Comparison of ENCODE assay signal across 8 cellular contexts in the genomic region with DNA sequence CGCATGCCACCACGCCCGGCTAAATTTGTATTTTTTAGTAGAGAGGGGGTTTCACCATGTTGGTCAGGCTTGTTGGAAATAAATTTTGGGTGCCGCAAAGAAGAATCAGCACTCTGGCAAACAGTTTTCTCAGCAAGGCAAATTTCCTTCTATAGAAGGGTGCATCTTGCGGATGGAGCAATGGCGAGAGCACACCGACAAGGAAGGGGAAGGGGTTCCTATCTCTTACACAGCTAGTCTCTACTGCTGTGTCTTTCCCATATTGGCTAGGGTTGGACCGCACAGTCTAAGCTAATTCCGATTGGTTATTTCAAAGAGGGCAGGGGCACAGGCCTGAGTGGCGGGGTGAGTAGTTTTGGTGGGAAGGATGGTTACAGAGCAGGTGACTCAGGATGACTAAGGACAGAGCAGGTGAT. TPM values are rescaled to one million over a fixed set of nuclear protein-coding genes. Genes with fewer than 3 reads are reported as not detected.
A peak's percentile ranks its signal among the peaks of the same experiment; 100 is the strongest.
DNase-seq lines count a peak whose midpoint lies in the region; ATAC-seq and TF ChIP-seq lines count a peak whose summit lies in the region.

No MANE protein-coding gene starts in this region.

- H3K27me3 ChIP-seq in OCI-LY1 (ENCODE audit: insufficient read depth, low read length) = no peaks in the 10 kb centered on the region
- H3K27me3 ChIP-seq in trophoblast cell (ENCODE audit: insufficient read depth, low read length) = no peaks in the 10 kb centered on the region

- H3K27ac ChIP-seq in OCI-LY1 (ENCODE audit: low read depth, low read length, poor library complexity, severe bottlenecking) (no peak overlapping the region), trophoblast cell (ENCODE audit: low read depth, low read length) (no peak overlapping the region)

- H3F3A ChIP-seq in OCI-LY1 (ENCODE audit: insufficient read depth, low read length) = no peaks in the 10 kb centered on the region

- peaks cover 10% of the 10 kb centered on the region for H3K79me1 ChIP-seq in trophoblast cell (ENCODE audit: low read length)

- no peak overlapping the region for H3K23ac ChIP-seq in trophoblast cell (ENCODE audit: low read length)

- H3K36me3 ChIP-seq in OCI-LY1 (ENCODE audit: insufficient read depth, low read length) (peaks cover 16% of the 10 kb centered on the region; the same call in 1 of the 2 replicates), trophoblast cell (ENCODE audit: control insufficient read depth in 1 of 2, insufficient read depth in 2 of 2, low read length in 2 of 2) (peaks cover 5 to 12% of the 10 kb centered on the region in 2 experiments)

- peak overlapping the region; percentile 93 for H3K9ac ChIP-seq in OCI-LY1 (ENCODE audit: low read length)
- no peak overlapping the region for H3K9ac ChIP-seq in trophoblast cell (ENCODE audit: low read length)

- H2BK12ac ChIP-seq in trophoblast cell (ENCODE audit: low read length) = no peak overlapping the region

- DNase-seq in EL (peak; percentile 19), epithelial cell of proximal tubule (ENCODE audit: low read depth) (no peak), trophoblast cell (no peak), T1000 (lab: John Stamatoyannopoulos, UW) (no peak)

- ATAC-seq in GM18498 (IDR thresholded peaks at IDR 0.05; ENCODE audit: unreplicated experiment) (no peak), HG03342 (IDR thresholded peaks at IDR 0.05; ENCODE audit: unreplicated experiment) (no peak), GM18517 (IDR thresholded peaks at IDR 0.05; ENCODE audit: unreplicated experiment) (no peak)

- H3K18ac ChIP-seq in trophoblast cell (ENCODE audit: low read length) = peak overlapping the region; percentile 71

- peak overlapping the region; percentile 93 for H3K4me3 ChIP-seq in OCI-LY1 (ENCODE audit: low read depth, low read length, poor library complexity, severe bottlenecking)
- H3K4me3 ChIP-seq in epithelial cell of proximal tubule (ENCODE audit: low read depth, low read length) = peak overlapping the region; percentile 86
- H3K4me3 ChIP-seq in trophoblast cell (ENCODE audit: low read depth, low read length) = peak overlapping the region; percentile 99

- H2BK5ac ChIP-seq in trophoblast cell (ENCODE audit: low read depth, low read length, poor library complexity) = no peak overlapping the region

- no peak overlapping the region for H3K14ac ChIP-seq in trophoblast cell (ENCODE audit: low read length)

- WGBS in trophoblast cell (ENCODE audit: extremely low coverage, insufficient coverage, insufficient read length) = no CpG with 5 or more reads among the region's 10 CpGs

- peak overlapping the region; percentile 46 for H3K4me2 ChIP-seq in OCI-LY1 (ENCODE audit: low read length)
- H3K4me2 ChIP-seq in trophoblast cell (ENCODE audit: low read length) = peak overlapping the region; percentile 73

- no peaks in the 10 kb centered on the region for H4K20me1 ChIP-seq in OCI-LY1 (ENCODE audit: insufficient read depth, low read length)

- H2AFZ ChIP-seq in OCI-LY1 (ENCODE audit: low read length) (no peak overlapping the region), trophoblast cell (ENCODE audit: insufficient read depth, low read length, poor library complexity) (no peak overlapping the region)

- H3K79me2 ChIP-seq in OCI-LY1 (ENCODE audit: insufficient read depth, low read length) = peaks cover 43% of the 10 kb centered on the region
- peaks cover 11% of the 10 kb centered on the region for H3K79me2 ChIP-seq in trophoblast cell (ENCODE audit: control insufficient read depth, insufficient read depth, low read length, poor library complexity)

- H3K4me1 ChIP-seq in OCI-LY1 (ENCODE audit: insufficient read depth, low read length, severe bottlenecking) (peaks cover 22% of the 10 kb centered on the region), trophoblast cell (ENCODE audit: control insufficient read depth in 1 of 2, insufficient read depth in 2 of 2, low read length in 2 of 2) (peaks cover 6 to 8% of the 10 kb centered on the region in 2 experiments)

- no peak overlapping the region for H2BK120ac ChIP-seq in trophoblast cell (ENCODE audit: insufficient read depth, low read length, poor library complexity)

- no peak overlapping the region for H2AK5ac ChIP-seq in trophoblast cell (ENCODE audit: low read length)

- H3K9me3 ChIP-seq in OCI-LY1 (ENCODE audit: low read length) = no peaks in the 10 kb centered on the region
- H3K9me3 ChIP-seq in trophoblast cell (ENCODE audit: insufficient read depth, low read depth, low read length) = peaks cover 2% of the 10 kb centered on the region

- H4K8ac ChIP-seq in trophoblast cell (ENCODE audit: low read depth, low read length) = no peak overlapping the region

- no peaks in the 10 kb centered on the region for H3K9me2 ChIP-seq in OCI-LY1 (ENCODE audit: low read depth, low read length)

- no peak overlapping the region for H4K91ac ChIP-seq in trophoblast cell (ENCODE audit: low read depth, low read length)

- peak overlapping the region; percentile 44 for H4K12ac ChIP-seq in trophoblast cell (ENCODE audit: low read depth, low read length)

- TF ChIP-seq CTCF in OCI-LY1 (IDR thresholded peaks at IDR 0.05; ENCODE audit: low read length) (no peak), epithelial cell of proximal tubule (conservative IDR thresholded peaks at IDR 0.05; ENCODE audit: low read depth, low read length) (no peak)

- H3K4ac ChIP-seq in trophoblast cell (ENCODE audit: low read depth, low read length) = peak overlapping the region; percentile 95

RNA-seq across cellular contexts. Expression of a gene that starts 0.7 kb away (rescaled TPM):
- total RNA-seq in epithelial cell of proximal tubule = 112 and 121 TPM in 2 replicates
- 48.5 and 48.9 TPM in 2 replicates for polyA plus RNA-seq in trophoblast cell (2013)

RNA-seq across cellular contexts. Expression of a gene that starts 30.3 kb away (rescaled TPM):
- 0.36 and 0.58 TPM in 2 replicates for total RNA-seq in epithelial cell of proximal tubule
- polyA plus RNA-seq in trophoblast cell (2013) = 1.3 and 1.6 TPM in 2 replicates

RNA-seq across cellular contexts. Expression of a gene that starts 53.0 kb away (rescaled TPM):
- total RNA-seq in epithelial cell of proximal tubule = not detected in 2 replicates
- 0.07 and 0.37 TPM in 2 replicates for polyA plus RNA-seq in trophoblast cell (2013)
